In genomic region chr18:79823120-79823519, GRCh38 we compare ENCODE assay signal across 24 cellular contexts. TPM values are rescaled to one million over a fixed set of nuclear protein-coding genes. Genes with fewer than 3 reads are reported as not detected.
"Had no signal": no experiment of that assay in that cellular context is flagged by ENCODE, and none has a peak within 500 bp of the region (broad histone marks: within the 10 kb centered on the region; RNA-seq: fewer than 3 reads in every experiment).

No MANE protein-coding gene starts in this region.

- H3K27ac ChIP-seq: adrenal gland, ascending aorta, brain microvascular endothelial cell, foreskin keratinocyte, left ventricle myocardium inferior, parathyroid adenoma, thyroid gland had no signal

- H3K4me1 ChIP-seq: adrenal gland, ascending aorta, foreskin keratinocyte, left ventricle myocardium inferior, parathyroid adenoma, thyroid gland had no signal

- H3K4me3 ChIP-seq: adrenal gland, ascending aorta, left ventricle myocardium inferior, thyroid gland had no signal

- H3K27me3 ChIP-seq: adrenal gland, ascending aorta, brain microvascular endothelial cell, foreskin keratinocyte, thyroid gland had no signal

- DNase-seq: activated B cell treated with CpG ODN at 0.5 μM for 24 hours; activated CD4-positive, alpha-beta T cell treated with anti-CD3 and anti-CD28 coated beads for 36 hours; activated CD4-positive, alpha-beta T cell treated with anti-CD3 and anti-CD28 coated beads, Interleukin-2, amount 50 U/mL, for 48 hours; activated CD8-positive, alpha-beta memory T cell treated with anti-CD3 and anti-CD28 coated beads, Interleukin-2, amount 50 U/mL, for 48 hours; activated naive CD4-positive, alpha-beta T cell; activated T-cell treated with anti-CD3 and anti-CD28 coated beads, Interleukin-2, amount 50 U/mL, for 4 hours; adrenal gland; brain microvascular endothelial cell; caudate nucleus; effector memory CD4-positive, alpha-beta T cell; foreskin keratinocyte; left ventricle myocardium inferior; nucleus accumbens; right cardiac atrium; stimulated activated CD4-positive, alpha-beta T cell treated with anti-CD3 and anti-CD28 coated beads, Interleukin-4, amount 100 ng/mL, for 4 hours; stimulated activated naive CD8-positive, alpha-beta T cell treated with anti-CD3 and anti-CD28 coated beads, Interleukin-15, Interleukin-2, amounts not matched to agents 100 U/mL and 50 U/mL, for 24 hours; thyroid gland had no signal

- H3K9me3 ChIP-seq: adrenal gland, ascending aorta, left ventricle myocardium inferior, thyroid gland had no signal

- H3K36me3 ChIP-seq: adrenal gland, ascending aorta, brain microvascular endothelial cell, left ventricle myocardium inferior, thyroid gland had no signal

- ATAC-seq: activated CD4-positive, alpha-beta T cell treated with anti-CD3 and anti-CD28 coated beads for 36 hours; activated T-cell treated with anti-CD3 and anti-CD28 coated beads, Interleukin-2, amount 50 U/mL, for 4 hours; foreskin keratinocyte; natural killer cell treated with Interleukin-12 subunit alpha and Interleukin-12 subunit beta and Interleukin-15 and Interleukin-18, amount 100 ng/mL, for 72 hours; right cardiac atrium; stimulated activated naive CD8-positive, alpha-beta T cell treated with anti-CD3 and anti-CD28 coated beads, Interleukin-15, Interleukin-2, amounts not matched to agents 100 U/mL and 50 U/mL, for 24 hours had no signal

RNA-seq across cellular contexts. Expression of gene KCNG2, which starts 25.4 kb away (rescaled TPM):
- total RNA-seq: activated B cell treated with CpG ODN at 0.5 μM for 24 hours; activated CD4-positive, alpha-beta T cell treated with anti-CD3 and anti-CD28 coated beads for 36 hours; activated CD8-positive, alpha-beta memory T cell treated with anti-CD3 and anti-CD28 coated beads for 36 hours; activated T-cell treated with anti-CD3 and anti-CD28 coated beads, Interleukin-2, amount 50 U/mL, for 4 hours; activated T-helper 2 cell treated with anti-CD3 and anti-CD28 coated beads, Interferon-gamma antibody, Interleukin-2, Interleukin-4, amounts not matched to agents 10 μg/mL and 5 μg/mL and 100 μg/mL, durations not matched to agents 14 hours and 24 hours and 36 hours; ascending aorta; foreskin keratinocyte; glomerular endothelial cell; left ventricle myocardium inferior; natural killer cell treated with Interleukin-12 subunit alpha and Interleukin-12 subunit beta and Interleukin-15 and Interleukin-18, amount 100 ng/mL, for 72 hours; pulmonary artery endothelial cell had no signal
